In the genomic region with DNA sequence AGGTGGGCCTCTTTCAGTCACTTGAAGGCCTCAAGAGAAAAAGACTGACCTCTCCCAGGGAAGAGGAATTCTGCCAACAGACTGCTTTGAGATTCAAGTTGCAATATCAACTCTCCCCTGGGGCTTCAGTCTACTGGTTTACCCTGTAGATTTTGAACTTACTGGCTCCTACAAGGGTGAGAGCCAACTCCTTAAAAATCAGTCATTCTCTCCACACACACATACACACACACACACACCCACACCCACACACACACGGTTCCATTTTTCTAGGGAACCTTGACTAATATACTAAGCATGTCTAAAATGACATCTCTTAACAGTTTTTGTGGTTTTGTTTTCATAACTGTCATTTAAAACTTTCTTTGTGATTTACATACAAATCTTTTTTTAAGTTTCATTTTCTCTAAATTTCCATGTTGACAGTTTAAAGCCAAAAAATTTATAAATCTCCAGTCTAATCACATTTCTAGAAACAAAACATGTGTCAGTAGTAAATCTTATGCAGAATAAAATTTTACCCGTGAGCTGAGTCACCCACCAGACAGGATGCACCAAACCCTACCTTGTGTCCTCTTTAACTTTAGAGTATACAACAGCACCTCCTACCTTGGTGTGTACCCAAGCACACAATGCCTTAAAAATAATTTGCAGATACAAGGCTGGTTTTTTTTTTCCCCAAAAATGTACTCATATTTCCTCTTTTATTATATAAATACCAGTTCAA, we compare ENCODE assay signal across 9 cellular contexts.
DNase-seq lines count a peak whose midpoint lies in the region; ATAC-seq lines count a peak whose summit lies in the region.
"Had no signal": no experiment of that assay in that cellular context is flagged by ENCODE, and none has a peak within 500 bp of the region (broad histone marks: within the 10 kb centered on the region; RNA-seq: fewer than 3 reads in every experiment).

No MANE protein-coding gene starts in this region.

- DNase-seq in activated naive CD4-positive, alpha-beta T cell treated with anti-CD3 and anti-CD28 coated beads for 36 hours = peak; percentile 12
- DNase-seq in activated naive CD4-positive, alpha-beta T cell treated with anti-CD3 and anti-CD28 coated beads, Interleukin-2, amount 10 ng/mL, durations not matched to agents 7 days and 5 days = no peak
- DNase-seq in RPMI7951 (ENCODE audit: low read depth) (peak; percentile 61), NCI-H1694 treated with DMSO at 0.1 percent for 48 hours (lab: John Stamatoyannopoulos, UW) (no peak), cortex of kidney (lab: John Stamatoyannopoulos, UW) (no peak), hepatic stellate cell (ENCODE audit: low spot score) (no peak)
- DNase-seq in effector memory CD8-positive, alpha-beta T cell = no peak
- DNase-seq in stimulated activated naive CD8-positive, alpha-beta T cell treated with anti-CD3 and anti-CD28 coated beads, Interleukin-15, Interleukin-2, amounts not matched to agents 100 U/mL and 50 U/mL, for 24 hours = peak; percentile 25

- H3K27me3 Mint-ChIP-seq in activated naive CD4-positive, alpha-beta T cell treated with anti-CD3 and anti-CD28 coated beads for 36 hours (ENCODE audit: low read depth) = peaks cover 3% of the 10 kb centered on the region
- H3K27me3 Mint-ChIP-seq in activated naive CD4-positive, alpha-beta T cell treated with anti-CD3 and anti-CD28 coated beads, Interleukin-2, amount 10 ng/mL, durations not matched to agents 7 days and 5 days = no peaks in the 10 kb centered on the region
- peaks cover 6 to 8% of the 10 kb centered on the region in 2 donors for H3K27me3 Mint-ChIP-seq in effector memory CD8-positive, alpha-beta T cell
- H3K27me3 Mint-ChIP-seq: IgD-negative memory B cell had no signal

- no peak overlapping the region for H3K4me3 Mint-ChIP-seq in activated naive CD4-positive, alpha-beta T cell treated with anti-CD3 and anti-CD28 coated beads for 36 hours
- H3K4me3 Mint-ChIP-seq in activated naive CD4-positive, alpha-beta T cell treated with anti-CD3 and anti-CD28 coated beads, Interleukin-2, amount 10 ng/mL, durations not matched to agents 7 days and 5 days = no peak overlapping the region
- no peak overlapping the region for H3K4me3 Mint-ChIP-seq in effector memory CD8-positive, alpha-beta T cell
- H3K4me3 Mint-ChIP-seq: IgD-negative memory B cell had no signal

- H3K27ac Mint-ChIP-seq in activated naive CD4-positive, alpha-beta T cell treated with anti-CD3 and anti-CD28 coated beads for 36 hours = no peak overlapping the region
- H3K27ac Mint-ChIP-seq in activated naive CD4-positive, alpha-beta T cell treated with anti-CD3 and anti-CD28 coated beads, Interleukin-2, amount 10 ng/mL, durations not matched to agents 7 days and 5 days = no peak overlapping the region
- no peak overlapping the region for H3K27ac Mint-ChIP-seq in effector memory CD8-positive, alpha-beta T cell
- H3K27ac Mint-ChIP-seq: IgD-negative memory B cell had no signal

- peak; percentile 40 for ATAC-seq in effector memory CD8-positive, alpha-beta T cell (replicated peaks)
- peak; percentile 91 for ATAC-seq in stimulated activated naive CD8-positive, alpha-beta T cell treated with anti-CD3 and anti-CD28 coated beads, Interleukin-15, Interleukin-2, amounts not matched to agents 100 U/mL and 50 U/mL, for 24 hours

- peaks cover 9% of the 10 kb centered on the region for H3K4me1 Mint-ChIP-seq in activated naive CD4-positive, alpha-beta T cell treated with anti-CD3 and anti-CD28 coated beads for 36 hours (ENCODE audit: low read depth)
- H3K4me1 Mint-ChIP-seq in activated naive CD4-positive, alpha-beta T cell treated with anti-CD3 and anti-CD28 coated beads, Interleukin-2, amount 10 ng/mL, durations not matched to agents 7 days and 5 days = no peaks in the 10 kb centered on the region
- H3K4me1 Mint-ChIP-seq in effector memory CD8-positive, alpha-beta T cell (ENCODE audit: low read depth in 2 of 2) = peaks cover 2 to 4% of the 10 kb centered on the region in 2 donors
- H3K4me1 Mint-ChIP-seq: IgD-negative memory B cell had no signal

- CTCF ChIA-PET in activated naive CD4-positive, alpha-beta T cell treated with anti-CD3 and anti-CD28 coated beads for 36 hours (lab: Charles Lee) = interaction anchor here (1.6 kb wide), 1 partner anchor 76 kb away, joined by 4 read pairs; no protein-coding TSS in a partner anchor
- CTCF ChIA-PET in activated naive CD4-positive, alpha-beta T cell treated with anti-CD3 and anti-CD28 coated beads, Interleukin-2, amount 10 ng/mL, durations not matched to agents 7 days and 5 days (lab: Charles Lee) = no interaction called here

- peaks cover 4% of the 10 kb centered on the region for H3K9me3 Mint-ChIP-seq in activated naive CD4-positive, alpha-beta T cell treated with anti-CD3 and anti-CD28 coated beads for 36 hours
- peaks cover 4% of the 10 kb centered on the region for H3K9me3 Mint-ChIP-seq in activated naive CD4-positive, alpha-beta T cell treated with anti-CD3 and anti-CD28 coated beads, Interleukin-2, amount 10 ng/mL, durations not matched to agents 7 days and 5 days
- no peaks in the 10 kb centered on the region for H3K9me3 Mint-ChIP-seq in effector memory CD8-positive, alpha-beta T cell

- no peaks in the 10 kb centered on the region for H3K36me3 Mint-ChIP-seq in activated naive CD4-positive, alpha-beta T cell treated with anti-CD3 and anti-CD28 coated beads for 36 hours (ENCODE audit: low read depth)
- no peaks in the 10 kb centered on the region for H3K36me3 Mint-ChIP-seq in activated naive CD4-positive, alpha-beta T cell treated with anti-CD3 and anti-CD28 coated beads, Interleukin-2, amount 10 ng/mL, durations not matched to agents 7 days and 5 days
- no peaks in the 10 kb centered on the region for H3K36me3 Mint-ChIP-seq in effector memory CD8-positive, alpha-beta T cell (ENCODE audit: insufficient read depth)
- H3K36me3 Mint-ChIP-seq: IgD-negative memory B cell had no signal

- intact Hi-C loops in activated naive CD4-positive, alpha-beta T cell treated with anti-CD3 and anti-CD28 coated beads for 36 hours (cut with micrococcal nuclease) = loop anchor here (1.0 to 5.0 kb wide), 4 partner anchors 33 to 156 kb away; no protein-coding TSS in a partner anchor

Comparison
In these comparisons a context has a peak if more than half of its experiments do, and no peak if none do; other contexts are left out.
1. DNase-seq: peak in activated naive CD4-positive, alpha-beta T cell treated with anti-CD3 and anti-CD28 coated beads for 36 hours (single experiment), RPMI7951 (single experiment) and stimulated activated naive CD8-positive, alpha-beta T cell treated with anti-CD3 and anti-CD28 coated beads, Interleukin-15, Interleukin-2, amounts not matched to agents 100 U/mL and 50 U/mL, for 24 hours (single experiment); none in activated naive CD4-positive, alpha-beta T cell treated with anti-CD3 and anti-CD28 coated beads, Interleukin-2, amount 10 ng/mL, durations not matched to agents 7 days and 5 days (single experiment), effector memory CD8-positive, alpha-beta T cell (0 of 3), NCI-H1694 treated with DMSO at 0.1 percent for 48 hours (single experiment), cortex of kidney (single experiment) and hepatic stellate cell (single experiment).